In genomic region chr19:6103894-6104293, GRCh38 we compare ENCODE assay signal across 20 cellular contexts. TPM values are rescaled to one million over a fixed set of nuclear protein-coding genes. Genes with fewer than 3 reads are reported as not detected.
DNase-seq lines count a peak whose midpoint lies in the region; ATAC-seq and TF ChIP-seq lines count a peak whose summit lies in the region.
"Had no signal": no experiment of that assay in that cellular context is flagged by ENCODE, and none has a peak within 500 bp of the region (broad histone marks: within the 10 kb centered on the region; RNA-seq: fewer than 3 reads in every experiment).

No MANE protein-coding gene starts in this region.

- ATAC-seq in left lung (no peak), T-cell (replicated peaks in 1 of 4) (no peak)
- ATAC-seq: activated naive CD4-positive, alpha-beta T cell treated with anti-CD3 and anti-CD28 coated beads, Interleukin-2, amount 50 U/mL, for 72 hours; activated T-cell treated with anti-CD3 and anti-CD28 coated beads, Interleukin-2, amount 50 U/mL, for 4 hours had no signal

- no peak overlapping the region for H2AFZ ChIP-seq in ACC112 (ENCODE audit: low read length, unreplicated experiment)

- TF ChIP-seq CTCF in ascending aorta (IDR thresholded peaks at IDR 0.05) (no peak), left lung (IDR thresholded peaks at IDR 0.05) (no peak), GM13976 (IDR thresholded peaks at IDR 0.05; ENCODE audit: borderline replicate concordance, control extremely low read depth, extremely low read depth, insufficient read depth, missing control alignments) (no peak)

- H3K9ac ChIP-seq in skeletal muscle tissue (ENCODE audit: low read depth in 1 of 3, low read length in 3 of 3): no peak overlapping the region

- CTCF ChIA-PET in T-cell (lab: Charles Lee): no interaction called here

- H3K4me3 ChIP-seq in ACC112 (ENCODE audit: low read depth, low read length) (peak overlapping the region; percentile 66; the same call in 1 of the 2 replicates), ascending aorta (no peak overlapping the region), left lung (no peak overlapping the region), skeletal muscle tissue (ENCODE audit: low read length in 3 of 3) (no peak overlapping the region)

- H3K4me1 Mint-ChIP-seq in T-cell: peaks cover 25 to 34% (median 27%) of the 10 kb centered on the region in 3 donors

- H3K27ac Mint-ChIP-seq in T-cell: no peak overlapping the region
- H3K27ac Mint-ChIP-seq: activated CD4-positive, alpha-beta memory T cell treated with anti-CD3 and anti-CD28 coated beads for 36 hours; activated naive CD4-positive, alpha-beta T cell treated with anti-CD3 and anti-CD28 coated beads, Interleukin-2, amount 50 U/mL, for 72 hours had no signal

- DNase-seq in ascending aorta (ENCODE audit: low spot score in 2 of 2) (no peak), left lung (no peak), GM13976 (ENCODE audit: low spot score) (no peak), GF-D8 (lab: John Stamatoyannopoulos, UW) (no peak), T-cell (no peak), head of caudate nucleus (no peak)
- DNase-seq: activated CD4-positive, alpha-beta memory T cell treated with anti-CD3 and anti-CD28 coated beads for 36 hours; activated T-cell treated with anti-CD3 and anti-CD28 coated beads, Interleukin-2, amount 50 U/mL, for 4 hours; CD4-positive, alpha-beta memory T cell; DND-41; effector CD8-positive, alpha-beta T cell; mesendoderm; MV-4-11; NCI-H2081; NCI-H524 treated with DMSO at 0.1 percent for 48 hours had no signal

- in situ Hi-C loops in GM13976 (cut with MboI; ENCODE audit: low sequenced_read_pairs, unreplicated experiment): no loop called here

- intact Hi-C loops in ascending aorta (cut with DNase I): loop anchor here (1.0 to 5.0 kb wide), 3 partner anchors 12 to 168 kb away; no protein-coding TSS in a partner anchor
- intact Hi-C loops in left lung (cut with DNase I): no loop called here
- intact Hi-C loops in head of caudate nucleus (cut with DNase I): loop anchor here (10.0 kb wide), 1 partner anchor 49 kb away; no protein-coding TSS in a partner anchor

- POLR2A ChIA-PET in T-cell (lab: Charles Lee): no interaction called here

- peaks cover 0 to 6% (median 0%) of the 10 kb centered on the region in 3 donors for H3K9me3 Mint-ChIP-seq in T-cell
- H3K9me3 Mint-ChIP-seq: CD4-positive, alpha-beta memory T cell; neural crest cell had no signal

- H3K27me3 Mint-ChIP-seq in T-cell: peaks cover 0 to 5% of the 10 kb centered on the region in 2 donors

- peaks cover 20% of the 10 kb centered on the region for H3K79me2 ChIP-seq in ACC112 (ENCODE audit: control insufficient read depth, insufficient read depth, low read length, unreplicated experiment)

- H3K36me3 Mint-ChIP-seq in T-cell: no peaks in the 10 kb centered on the region
- H3K36me3 Mint-ChIP-seq: activated CD4-positive, alpha-beta memory T cell treated with anti-CD3 and anti-CD28 coated beads for 36 hours had no signal

- H3K36me3 ChIP-seq in ACC112 (ENCODE audit: insufficient read depth, low read length) (no peaks in the 10 kb centered on the region), ascending aorta (no peaks in the 10 kb centered on the region), left lung (no peaks in the 10 kb centered on the region), skeletal muscle tissue (ENCODE audit: control insufficient read depth in 3 of 3, insufficient read depth in 3 of 3, low read length in 3 of 3) (no peaks in the 10 kb centered on the region)

- H3K4me1 ChIP-seq in ACC112 (ENCODE audit: control insufficient read depth, insufficient read depth, low read length, unreplicated experiment) (peaks cover 33% of the 10 kb centered on the region), ascending aorta (peaks cover 13 to 47% of the 10 kb centered on the region in 2 donors), left lung (peaks cover 29 to 74% of the 10 kb centered on the region in 2 donors), skeletal muscle tissue (ENCODE audit: control insufficient read depth in 3 of 3, insufficient read depth in 3 of 3, low read length in 3 of 3) (peaks cover 13 to 21% (median 21%) of the 10 kb centered on the region in 3 donors)

- H3K27ac ChIP-seq in ACC112 (ENCODE audit: low read depth, low read length) (peak overlapping the region; percentile 99), ascending aorta (peak overlapping the region; percentile 83 to 90), left lung (peak overlapping the region; percentile 69 to 70), skeletal muscle tissue (ENCODE audit: low read depth, low read length) (peak overlapping the region; percentile 2)

- H3K4me3 Mint-ChIP-seq in T-cell: no peak overlapping the region
- H3K4me3 Mint-ChIP-seq: activated CD4-positive, alpha-beta memory T cell treated with anti-CD3 and anti-CD28 coated beads for 36 hours; activated T-cell treated with anti-CD3 and anti-CD28 coated beads, Interleukin-2, amount 50 U/mL, for 4 hours; CD4-positive, alpha-beta memory T cell; neural crest cell had no signal

- H3K27me3 ChIP-seq in ACC112 (ENCODE audit: insufficient read depth, low read length): no peaks in the 10 kb centered on the region
- H3K27me3 ChIP-seq in ascending aorta: no peaks in the 10 kb centered on the region
- no peaks in the 10 kb centered on the region for H3K27me3 ChIP-seq in left lung
- H3K27me3 ChIP-seq in skeletal muscle tissue (ENCODE audit: control insufficient read depth in 3 of 3, insufficient read depth in 3 of 3, low read length in 3 of 3): peaks cover 0 to 3% (median 0%) of the 10 kb centered on the region in 3 donors

- H3K9me3 ChIP-seq in ascending aorta (no peaks in the 10 kb centered on the region), left lung (no peaks in the 10 kb centered on the region), skeletal muscle tissue (ENCODE audit: control insufficient read depth in 3 of 3, low read length in 3 of 3) (no peaks in the 10 kb centered on the region)

RNA-seq across cellular contexts. Expression of gene RFX2, which starts 6.4 kb away (rescaled TPM):
- total RNA-seq in ascending aorta (107 TPM), left lung (10 to 100 TPM; 17.0 to 18.8 TPM), skeletal muscle tissue (5.2 TPM), T-cell (10 to 100 TPM in 1 of 5 donors, 1 to 10 TPM in 4; 4.7 to 11.6 (median 7.8) TPM)

RNA-seq across cellular contexts. Expression of gene ACSBG2, which starts 31.6 kb away (rescaled TPM):
- total RNA-seq in ascending aorta (not detected), left lung (not detected), skeletal muscle tissue (not detected), T-cell (not detected)
- total RNA-seq: activated CD4-positive, alpha-beta memory T cell treated with anti-CD3 and anti-CD28 coated beads for 36 hours; activated T-cell treated with anti-CD3 and anti-CD28 coated beads, Interleukin-2, amount 50 U/mL, for 4 hours; CD4-positive, alpha-beta memory T cell; neural crest cell; PC-3 had no signal

Comparison
In these comparisons a context has a peak if more than half of its experiments do, and no peak if none do; other contexts are left out.
1. H3K27ac ChIP-seq: peak in every context shown above with its lines; median percentile 99 in ACC112; 86 in ascending aorta; 70 in left lung; 2 in skeletal muscle tissue.
2. intact Hi-C loops: an anchor here in ascending aorta (1.0 to 5.0 kb wide) and head of caudate nucleus (10.0 kb wide); none called in left lung.